ENCODE assay signal across 17 cellular contexts in genomic region chr10:130230036-130230435, GRCh38.
DNase-seq lines count a peak whose midpoint lies in the region; ATAC-seq and TF ChIP-seq lines count a peak whose summit lies in the region.
"Had no signal": no experiment of that assay in that cellular context is flagged by ENCODE, and none has a peak within 500 bp of the region (broad histone marks: within the 10 kb centered on the region; RNA-seq: fewer than 3 reads in every experiment).

No MANE protein-coding gene starts in this region.

- DNase-seq in coronary artery (ENCODE audit: low spot score): peak; percentile 36
- DNase-seq in islet precursor cell: peak; percentile 37
- DNase-seq in osteocyte (ENCODE audit: extremely low spot score, unreplicated experiment): peak; percentile 69
- peak; percentile 23 for DNase-seq in upper lobe of right lung
- no peak for DNase-seq in activated CD4-positive, CD25-positive, alpha-beta regulatory T cell treated with anti-CD3 and anti-CD28 coated beads, Interleukin-2, amount 50 U/mL, for 72 hours
- DNase-seq in iPS-NIHi11 (ENCODE audit: low spot score): no peak
- DNase-seq: BE2C; CD4-positive, alpha-beta memory T cell; DMS153; DMS79 treated with DMSO at 0.1 percent for 48 hours; EL; GOT3 had no signal

- no peaks in the 10 kb centered on the region for H3K36me3 ChIP-seq in upper lobe of right lung
- H3K36me3 ChIP-seq: BE2C, HAP-1 had no signal

- no peak overlapping the region for H3K27ac Mint-ChIP-seq in osteocyte (ENCODE audit: unreplicated experiment)
- H3K27ac Mint-ChIP-seq: CD4-positive, alpha-beta memory T cell had no signal

- no peak for ATAC-seq in upper lobe of right lung
- ATAC-seq in HG03039 (IDR thresholded peaks at IDR 0.05; ENCODE audit: unreplicated experiment): no peak
- ATAC-seq: A549, HepG2 had no signal

- H3K27me3 ChIP-seq in upper lobe of right lung: no peaks in the 10 kb centered on the region
- H3K27me3 ChIP-seq: BE2C had no signal

- H3K27me3 Mint-ChIP-seq in osteocyte (ENCODE audit: unreplicated experiment): no peaks in the 10 kb centered on the region
- H3K27me3 Mint-ChIP-seq: CD4-positive, alpha-beta memory T cell had no signal

- H3K27ac ChIP-seq in coronary artery (no peak overlapping the region), upper lobe of right lung (no peak overlapping the region)
- H3K27ac ChIP-seq: A549, C4-2B had no signal

- H3K4me3 Mint-ChIP-seq in osteocyte (ENCODE audit: unreplicated experiment): no peak overlapping the region
- H3K4me3 Mint-ChIP-seq: CD4-positive, alpha-beta memory T cell had no signal

- no peaks in the 10 kb centered on the region for H3K4me1 ChIP-seq in upper lobe of right lung
- H3K4me1 ChIP-seq: A549, BE2C, HAP-1 had no signal

- peaks cover 26% of the 10 kb centered on the region for H3K9me3 Mint-ChIP-seq in osteocyte (ENCODE audit: unreplicated experiment)

- no peaks in the 10 kb centered on the region for H3K4me1 Mint-ChIP-seq in osteocyte (ENCODE audit: unreplicated experiment)
- H3K4me1 Mint-ChIP-seq: CD4-positive, alpha-beta memory T cell had no signal

- H3K36me3 Mint-ChIP-seq in osteocyte (ENCODE audit: unreplicated experiment): no peaks in the 10 kb centered on the region

- no peaks in the 10 kb centered on the region for H3K9me3 ChIP-seq in upper lobe of right lung
- H3K9me3 ChIP-seq: A549, BE2C, HAP-1 had no signal

- no peak for TF ChIP-seq CTCF in coronary artery (IDR thresholded peaks at IDR 0.05)
- no peak for TF ChIP-seq CTCF in osteocyte (IDR thresholded peaks at IDR 0.05)
- TF ChIP-seq CTCF in upper lobe of right lung (IDR thresholded peaks at IDR 0.05): no peak

- no peak overlapping the region for H3K4me3 ChIP-seq in coronary artery
- no peak overlapping the region for H3K4me3 ChIP-seq in upper lobe of right lung
- H3K4me3 ChIP-seq: A549, HAP-1 had no signal

- intact Hi-C loops in upper lobe of right lung (cut with DNase I): no loop called here

Comparison
In these comparisons a context has a peak if more than half of its experiments do, and no peak if none do; other contexts are left out.
1. DNase-seq: peak in coronary artery (single experiment), islet precursor cell (single experiment), osteocyte (single experiment) and upper lobe of right lung (single experiment); none in activated CD4-positive, CD25-positive, alpha-beta regulatory T cell treated with anti-CD3 and anti-CD28 coated beads, Interleukin-2, amount 50 U/mL, for 72 hours (single experiment) and iPS-NIHi11 (single experiment).